ENCODE assay signal across 20 cellular contexts in the genomic region with DNA sequence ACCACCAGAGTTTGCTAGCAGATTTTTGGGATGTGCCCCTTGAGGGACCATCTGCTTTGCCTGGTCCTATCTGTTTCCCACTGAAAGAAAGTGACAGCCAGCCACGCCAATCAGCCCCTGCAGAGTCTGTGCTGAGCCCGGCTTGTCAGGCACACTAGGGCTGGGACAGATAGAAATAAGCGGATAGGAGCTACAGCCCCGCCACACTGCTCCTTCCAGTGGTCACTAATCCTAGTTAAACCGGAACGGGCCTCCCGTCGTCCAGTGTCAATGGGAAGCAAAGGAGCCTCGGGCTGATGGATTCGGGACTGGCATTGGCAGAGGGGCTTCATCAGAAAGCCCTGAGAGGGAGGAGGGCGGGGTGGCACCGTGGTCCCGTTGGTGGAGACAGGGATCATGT.
DNase-seq lines count a peak whose midpoint lies in the region; ATAC-seq and TF ChIP-seq lines count a peak whose summit lies in the region.
"Had no signal": no experiment of that assay in that cellular context is flagged by ENCODE, and none has a peak within 500 bp of the region (broad histone marks: within the 10 kb centered on the region; RNA-seq: fewer than 3 reads in every experiment).

No MANE protein-coding gene starts in this region.

- H3K79me1 ChIP-seq in mesendoderm (ENCODE audit: low read length): no peaks in the 10 kb centered on the region

- H3K27me3 ChIP-seq in WERI-Rb-1 (ENCODE audit: insufficient read depth, low read depth, severe bottlenecking) (no peaks in the 10 kb centered on the region), mesendoderm (ENCODE audit: insufficient read depth, low read length, poor library complexity) (no peaks in the 10 kb centered on the region)

- DNase-seq in Ammon's horn (ENCODE audit: low spot score) (peak; percentile 11), HEK293T (ENCODE audit: extremely low spot score) (no peak), WERI-Rb-1 (peak; percentile 88), mesendoderm (peak; percentile 18), Right ventricle myocardium inferior (ENCODE audit: missing footprints) (no peak), CD1c-positive myeloid dendritic cell (ENCODE audit: extremely low spot score) (no peak)
- no peak for DNase-seq in activated T-cell treated with anti-CD3 and anti-CD28 coated beads, Interleukin-2, amount 50 U/mL, for 4 hours
- DNase-seq: ACHN, GF-D8, GM23248, Karpas-422, NCI-H1436 treated with DMSO at 0.1 percent for 48 hours, NCI-H226, NCI-H526, SHP77 treated with DMSO at 0.1 percent for 48 hours, T-cell had no signal

- peak overlapping the region; percentile 11; the same call in 1 of the 2 replicates for H3K4me3 ChIP-seq in WERI-Rb-1 (ENCODE audit: low read depth, low read length)
- no peak overlapping the region for H3K4me3 ChIP-seq in mesendoderm (ENCODE audit: low read length)
- H3K4me3 ChIP-seq: GM23248 had no signal

- no peak overlapping the region for H4K5ac ChIP-seq in mesendoderm (ENCODE audit: low read length)

- no CpG with 5 or more reads among the region's 13 CpGs for WGBS in mesendoderm (ENCODE audit: extremely low coverage, insufficient coverage, low lambda C conversion rate)

- intact Hi-C loops in Right ventricle myocardium inferior (cut with DNase I): no loop called here

- no peak overlapping the region for H3K4me3 Mint-ChIP-seq in activated T-cell treated with anti-CD3 and anti-CD28 coated beads, Interleukin-2, amount 50 U/mL, for 4 hours
- H3K4me3 Mint-ChIP-seq: IgD-negative memory B cell, T-cell had no signal

- no peak overlapping the region for H3K9ac ChIP-seq in mesendoderm (ENCODE audit: low read length)
- H3K9ac ChIP-seq: GM23248 had no signal

- no peak overlapping the region for H3K4ac ChIP-seq in mesendoderm (ENCODE audit: low read depth, low read length)

- H2BK5ac ChIP-seq in mesendoderm (ENCODE audit: low read length): no peak overlapping the region

- H2AK5ac ChIP-seq in mesendoderm (ENCODE audit: low read length): no peak overlapping the region

- no peak overlapping the region for H3K4me2 ChIP-seq in mesendoderm (ENCODE audit: low read length)

- CTCF ChIA-PET in HEK293T (lab: Yijun Ruan, JAX): interaction anchor here (0.6 kb wide), 1 partner anchor 475 kb away, joined by 3 read pairs; no protein-coding TSS in a partner anchor

- POLR2A ChIA-PET in HEK293T (lab: Yijun Ruan, JAX): interaction anchor here (0.8 kb wide), 1 partner anchor 256 kb away, joined by 3 read pairs; no protein-coding TSS in a partner anchor

- H3K4me1 Mint-ChIP-seq in activated T-cell treated with anti-CD3 and anti-CD28 coated beads, Interleukin-2, amount 50 U/mL, for 4 hours (ENCODE audit: low read depth): no peaks in the 10 kb centered on the region
- H3K4me1 Mint-ChIP-seq: IgD-negative memory B cell had no signal

- no peak overlapping the region for H3K56ac ChIP-seq in mesendoderm (ENCODE audit: low read length)

- no peaks in the 10 kb centered on the region for H3K36me3 ChIP-seq in WERI-Rb-1
- H3K36me3 ChIP-seq in mesendoderm (ENCODE audit: control insufficient read depth, insufficient read depth, low read length): no peaks in the 10 kb centered on the region

- H3K36me3 Mint-ChIP-seq in activated T-cell treated with anti-CD3 and anti-CD28 coated beads, Interleukin-2, amount 50 U/mL, for 4 hours (ENCODE audit: insufficient read depth): no peaks in the 10 kb centered on the region

- no peaks in the 10 kb centered on the region for H3K79me2 ChIP-seq in mesendoderm (ENCODE audit: control insufficient read depth, insufficient read depth, low read length)

- no peak overlapping the region for H2BK120ac ChIP-seq in mesendoderm (ENCODE audit: low read depth, low read length)

- no peaks in the 10 kb centered on the region for H3K9me3 ChIP-seq in WERI-Rb-1 (ENCODE audit: severe bottlenecking)

- H4K8ac ChIP-seq in mesendoderm (ENCODE audit: low read depth, low read length): no peak overlapping the region

- no peak for ATAC-seq in Right ventricle myocardium inferior
- ATAC-seq in activated T-cell treated with anti-CD3 and anti-CD28 coated beads, Interleukin-2, amount 50 U/mL, for 4 hours: no peak
- ATAC-seq: HCT116, SK-N-SH treated with all-trans-retinoic acid at 6 μM for 48 hours, T-cell had no signal

- TF ChIP-seq CTCF in WERI-Rb-1 (IDR thresholded peaks at IDR 0.05; ENCODE audit: low read depth, low read length): 0 out of 2 replicates have a peak, but pooled peaks have one; percentile 9

- no peak overlapping the region for H3K18ac ChIP-seq in mesendoderm (ENCODE audit: low read length)

- H3K27ac ChIP-seq in WERI-Rb-1 (no peak overlapping the region), mesendoderm (ENCODE audit: low read depth, low read length) (no peak overlapping the region)
- H3K27ac ChIP-seq: C4-2B, GM23248 had no signal

- no peaks in the 10 kb centered on the region for H3K27me3 Mint-ChIP-seq in activated T-cell treated with anti-CD3 and anti-CD28 coated beads, Interleukin-2, amount 50 U/mL, for 4 hours (ENCODE audit: low read depth)

- H3K9me3 Mint-ChIP-seq in activated T-cell treated with anti-CD3 and anti-CD28 coated beads, Interleukin-2, amount 50 U/mL, for 4 hours: no peaks in the 10 kb centered on the region
- H3K9me3 Mint-ChIP-seq: IgD-negative memory B cell, T-cell had no signal

- H2BK15ac ChIP-seq in mesendoderm (replicated peaks; ENCODE audit: low read depth): no peak overlapping the region

- H3K23ac ChIP-seq in mesendoderm (ENCODE audit: low read length): no peak overlapping the region

- no peaks in the 10 kb centered on the region for H3K4me1 ChIP-seq in mesendoderm (ENCODE audit: control insufficient read depth, low read depth, low read length)

TF ChIP-seq in HEK293T, 16 proteins besides CTCF, POLR2A, EP300 and RAD21:
- TF ChIP-seq ARNT (IDR thresholded peaks at IDR 0.05) (no peak), SUZ12 (IDR thresholded peaks at IDR 0.05) (no peak), PKNOX1 (IDR thresholded peaks at IDR 0.05) (0 out of 2 replicates have a peak, but pooled peaks have one; percentile 9), LEF1 (IDR thresholded peaks at IDR 0.05; ENCODE audit: borderline replicate concordance) (no peak), FOXK2 (IDR thresholded peaks at IDR 0.05) (no peak), FOXA1 (IDR thresholded peaks at IDR 0.05) (no peak)

Comparison
In these comparisons a context has a peak if more than half of its experiments do, and no peak if none do; other contexts are left out.
1. DNase-seq: peak in Ammon's horn (single experiment), WERI-Rb-1 (single experiment) and mesendoderm (single experiment); none in HEK293T (single experiment), Right ventricle myocardium inferior (single experiment), CD1c-positive myeloid dendritic cell (single experiment) and activated T-cell treated with anti-CD3 and anti-CD28 coated beads, Interleukin-2, amount 50 U/mL, for 4 hours (single experiment).